8 cellular contexts compared by ENCODE assay signal in genomic region chr12:115375188-115375991, GRCh38.
DNase-seq lines count a peak whose midpoint lies in the region; ATAC-seq and TF ChIP-seq lines count a peak whose summit lies in the region.

No MANE protein-coding gene starts in this region.

- no peaks in the 10 kb centered on the region for H3K36me3 Mint-ChIP-seq in activated CD8-positive, alpha-beta T cell treated with anti-CD3 and anti-CD28 coated beads for 36 hours (ENCODE audit: low read depth)

- H3K4me3 ChIP-seq in AG10803 (ENCODE audit: low read length) (no peak overlapping the region), uterus (no peak overlapping the region)

- no peaks in the 10 kb centered on the region for H3K27me3 ChIP-seq in uterus

- CTCF ChIA-PET in activated CD8-positive, alpha-beta T cell treated with anti-CD3 and anti-CD28 coated beads for 36 hours (lab: Charles Lee): no interaction called here

- no peaks in the 10 kb centered on the region for H3K27me3 Mint-ChIP-seq in activated CD8-positive, alpha-beta T cell treated with anti-CD3 and anti-CD28 coated beads for 36 hours

- ATAC-seq in GM19372 (IDR thresholded peaks at IDR 0.05; ENCODE audit: low read depth, unreplicated experiment) (peak; percentile 93), HG03196 (IDR thresholded peaks at IDR 0.05; ENCODE audit: unreplicated experiment) (peak; percentile 98)
- ATAC-seq in activated CD8-positive, alpha-beta T cell treated with anti-CD3 and anti-CD28 coated beads for 36 hours: peak; percentile 67

- H3K9me3 ChIP-seq in uterus: no peaks in the 10 kb centered on the region

- no peak overlapping the region for H3K27ac Mint-ChIP-seq in activated CD8-positive, alpha-beta T cell treated with anti-CD3 and anti-CD28 coated beads for 36 hours

- H3K36me3 ChIP-seq in uterus: no peaks in the 10 kb centered on the region

- TF ChIP-seq CTCF in AG10803 (conservative IDR thresholded peaks at IDR 0.05; ENCODE audit: low read length) (no peak), uterus (IDR thresholded peaks at IDR 0.05) (no peak)
- TF ChIP-seq CTCF in activated CD8-positive, alpha-beta T cell treated with anti-CD3 and anti-CD28 coated beads for 36 hours (IDR thresholded peaks at IDR 0.05): no peak

- peak; percentile 62 for DNase-seq in AG10803 (ENCODE audit: low read depth)
- DNase-seq in activated CD8-positive, alpha-beta T cell treated with anti-CD3 and anti-CD28 coated beads for 36 hours: peak; percentile 19
- DNase-seq in non-pigmented ciliary epithelial cell (ENCODE audit: low read depth): peak; percentile 37
- no peak for DNase-seq in inferior parietal cortex (ENCODE audit: extremely low spot score)
- DNase-seq in uterus: no peak
- no peak for DNase-seq in activated naive CD4-positive, alpha-beta T cell treated with Interleukin-2 at 50 U/mL for 16 hours

- H3K4me3 Mint-ChIP-seq in activated CD8-positive, alpha-beta T cell treated with anti-CD3 and anti-CD28 coated beads for 36 hours: no peak overlapping the region

- no peaks in the 10 kb centered on the region for H3K4me1 ChIP-seq in uterus

- H3K9me3 Mint-ChIP-seq in activated CD8-positive, alpha-beta T cell treated with anti-CD3 and anti-CD28 coated beads for 36 hours: peaks cover 14% of the 10 kb centered on the region

- peaks cover 10% of the 10 kb centered on the region for H3K4me1 Mint-ChIP-seq in activated CD8-positive, alpha-beta T cell treated with anti-CD3 and anti-CD28 coated beads for 36 hours (ENCODE audit: low read depth)

- POLR2A ChIA-PET in activated CD8-positive, alpha-beta T cell treated with anti-CD3 and anti-CD28 coated beads for 36 hours (lab: Charles Lee): no interaction called here

- TF ChIP-seq POLR2A in uterus (IDR thresholded peaks at IDR 0.05): no peak

- intact Hi-C loops in activated CD8-positive, alpha-beta T cell treated with anti-CD3 and anti-CD28 coated beads for 36 hours (cut with micrococcal nuclease): no loop called here
- intact Hi-C loops in uterus (cut with DNase I; ENCODE audit: low total_unique reads): no loop called here

- no peak overlapping the region for H3K27ac ChIP-seq in uterus

Comparison
In these comparisons a context has a peak if more than half of its experiments do, and no peak if none do; other contexts are left out.
1. DNase-seq: peak in AG10803 (single experiment), activated CD8-positive, alpha-beta T cell treated with anti-CD3 and anti-CD28 coated beads for 36 hours (single experiment) and non-pigmented ciliary epithelial cell (single experiment); none in inferior parietal cortex (single experiment), uterus (0 of 2) and activated naive CD4-positive, alpha-beta T cell treated with Interleukin-2 at 50 U/mL for 16 hours (single experiment).
2. Peak in every context shown above with its lines, with median percentiles within 50 percentile points of each other: ATAC-seq.